Comparison of ENCODE assay signal across 22 cellular contexts in genomic region chr18:58690259-58690658, GRCh38.
"Had no signal": no experiment of that assay in that cellular context is flagged by ENCODE, and none has a peak within 500 bp of the region (broad histone marks: within the 10 kb centered on the region; RNA-seq: fewer than 3 reads in every experiment).

No MANE protein-coding gene starts in this region.

- H3K4me3 ChIP-seq: adrenal gland, ascending aorta, lower lobe of right lung, mucosa of descending colon, ovary, prostate gland, spleen, tibial artery had no signal

- H3K9me3 ChIP-seq: adrenal gland, ascending aorta, lower lobe of right lung, mucosa of descending colon, neutrophil, ovary, prostate gland, SK-N-SH, spleen, tibial artery had no signal

- DNase-seq: activated CD4-positive, alpha-beta memory T cell treated with anti-CD3 and anti-CD28 coated beads, Interleukin-2, amount 10 ng/mL, durations not matched to agents 7 days and 5 days; activated CD4-positive, alpha-beta T cell treated with anti-CD3 and anti-CD28 coated beads for 48 hours; adrenal gland; brain microvascular endothelial cell; caudate nucleus; dermis blood vessel endothelial cell; effector CD8-positive, alpha-beta T cell; foreskin keratinocyte; lower lobe of right lung; mesendoderm; mucosa of descending colon; SK-N-SH; spleen; stimulated activated CD4-positive, alpha-beta T cell treated with anti-CD3 and anti-CD28 coated beads, Interleukin-4, amount 100 ng/mL, for 24 hours; stimulated activated naive CD8-positive, alpha-beta T cell treated with anti-CD3 and anti-CD28 coated beads, Interleukin-15, Interleukin-2, amounts not matched to agents 100 U/mL and 50 U/mL, for 24 hours; T-helper 9 cell; tibial artery had no signal

- H3K4me2 ChIP-seq: SK-N-SH had no signal

- ATAC-seq: foreskin keratinocyte; mucosa of descending colon; stimulated activated naive CD8-positive, alpha-beta T cell treated with anti-CD3 and anti-CD28 coated beads, Interleukin-15, Interleukin-2, amounts not matched to agents 100 U/mL and 50 U/mL, for 24 hours; WTC11 had no signal

- H3K27ac ChIP-seq: adrenal gland, ascending aorta, brain microvascular endothelial cell, foreskin keratinocyte, lower lobe of right lung, neutrophil, ovary, prostate gland, spleen, tibial artery had no signal

- H3K27me3 Mint-ChIP-seq: activated CD4-positive, alpha-beta memory T cell treated with anti-CD3 and anti-CD28 coated beads, Interleukin-2, amount 10 ng/mL, durations not matched to agents 7 days and 5 days had no signal

- H3K4me3 Mint-ChIP-seq: activated CD4-positive, alpha-beta memory T cell treated with anti-CD3 and anti-CD28 coated beads, Interleukin-2, amount 10 ng/mL, durations not matched to agents 7 days and 5 days; WTC11 had no signal

- H3K9me2 ChIP-seq: SK-N-SH had no signal

- H3K4me1 ChIP-seq: adrenal gland, ascending aorta, foreskin keratinocyte, lower lobe of right lung, tibial artery had no signal

- H3K36me3 ChIP-seq: neutrophil, ovary, prostate gland had no signal

- H3K27me3 ChIP-seq: adrenal gland, ascending aorta, brain microvascular endothelial cell, foreskin keratinocyte, neutrophil, ovary, spleen, tibial artery had no signal

- H3K27ac Mint-ChIP-seq: WTC11 had no signal
